In the genomic region with DNA sequence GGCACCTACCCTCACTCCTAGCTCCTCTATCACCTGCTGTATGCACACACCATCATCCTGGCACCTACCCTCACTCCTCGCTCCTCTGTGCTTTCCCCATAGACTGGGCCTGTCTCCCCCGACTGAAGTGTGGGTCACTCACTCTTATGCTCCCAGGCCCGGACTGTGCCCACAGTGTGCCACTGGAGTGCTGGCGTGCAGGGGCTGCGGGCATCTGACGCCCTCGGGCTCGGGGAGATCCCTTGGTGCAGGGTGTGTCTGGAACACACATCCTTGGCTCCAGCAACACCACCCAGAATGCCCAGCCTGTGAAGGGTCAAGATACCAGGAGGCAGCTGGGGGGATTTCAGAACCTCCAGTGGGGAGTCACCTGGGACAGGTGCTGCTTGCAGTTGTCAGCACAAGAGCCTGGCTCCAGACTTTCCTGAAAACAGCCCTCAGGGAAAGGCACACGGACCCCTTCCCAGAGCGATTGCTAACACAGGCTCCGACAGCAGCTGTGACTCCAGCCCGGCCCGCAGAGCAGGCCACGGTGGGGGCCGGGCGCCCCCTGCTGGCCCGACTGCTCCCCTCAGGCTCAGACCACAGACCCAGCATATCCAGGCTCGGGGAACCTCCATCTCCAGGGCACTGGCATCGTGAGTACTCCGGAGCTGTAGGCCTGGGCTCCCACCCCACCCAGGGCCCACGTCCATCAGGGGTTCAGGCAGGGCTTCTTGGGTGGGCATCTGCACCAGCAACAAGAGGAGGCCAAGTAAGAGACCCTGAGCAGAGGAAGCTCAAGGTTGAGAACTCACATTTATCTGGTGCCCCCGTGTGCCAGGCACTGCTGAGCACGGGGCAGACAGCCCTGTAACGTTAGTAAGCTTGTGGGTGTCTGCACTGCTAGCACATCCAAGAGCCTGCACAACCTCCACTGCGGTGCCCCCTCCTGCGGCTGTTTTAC, we compare ENCODE assay signal across 8 cellular contexts. TPM values are rescaled to one million over a fixed set of nuclear protein-coding genes. Genes with fewer than 3 reads are reported as not detected.
DNase-seq lines count a peak whose midpoint lies in the region; ATAC-seq, FAIRE-seq and TF ChIP-seq lines count a peak whose summit lies in the region.

No MANE protein-coding gene starts in this region.

- intact Hi-C loops in pancreas (cut with DNase I), result loop anchor here in 2 of 3 donors (5.0 kb wide), 3 partner anchors 200 to 245 kb away; no protein-coding TSS in a partner anchor

- H3K27ac Mint-ChIP-seq in type B pancreatic cell, result no peak overlapping the region

- no peak overlapping the region for H3K4me3 Mint-ChIP-seq in type B pancreatic cell

- H3K36me3 Mint-ChIP-seq in type B pancreatic cell, result peaks cover 5% of the 10 kb centered on the region

- no peaks in the 10 kb centered on the region for H3K9me3 Mint-ChIP-seq in type B pancreatic cell

- peak; percentile 62 for DNase-seq in DMS79 (lab: John Stamatoyannopoulos, UW)
- peak; percentile 76 for DNase-seq in HT1080 (ENCODE audit: low read depth)
- peak; percentile 66 for DNase-seq in RKO (ENCODE audit: low spot score)
- DNase-seq in activated effector memory CD4-positive, alpha-beta T cell treated with Interleukin-2 at 50 U/mL for 16 hours, result peak; percentile 61
- DNase-seq in foreskin melanocyte, result peak; percentile 52
- DNase-seq in pancreas, result peak in 5 of 6 donors; percentile 59 to 93 (median 86)
- DNase-seq in type B pancreatic cell (ENCODE audit: extremely low spot score, unreplicated experiment), result peak; percentile 91

- H3K9me3 ChIP-seq in pancreas, result no peaks in the 10 kb centered on the region

- 29 to 30% methylated on average over 26 of the region's 26 CpGs for WGBS in pancreas, 2 donors

- H3K36me3 ChIP-seq in pancreas, result no peaks in the 10 kb centered on the region

- peak; percentile 95 for ATAC-seq in GM21423 (IDR thresholded peaks at IDR 0.05; ENCODE audit: unreplicated experiment)
- peak; percentile 94 to 99 (median 96) for ATAC-seq in pancreas

- no peak for FAIRE-seq in pancreas (lab: Jason Lieb, UNC)

- TF ChIP-seq CTCF in pancreas (IDR thresholded peaks at IDR 0.05) (peak; percentile 82 to 98 (median 94)), type B pancreatic cell (conservative IDR thresholded peaks at IDR 0.05) (peak; percentile 96)

- H3K27ac ChIP-seq in pancreas, result no peak overlapping the region

- no peaks in the 10 kb centered on the region for H3K4me1 ChIP-seq in pancreas

- no peaks in the 10 kb centered on the region for H3K27me3 ChIP-seq in pancreas

- no peak overlapping the region for H3K4me3 ChIP-seq in pancreas

- no peaks in the 10 kb centered on the region for H3K27me3 Mint-ChIP-seq in type B pancreatic cell

- no peaks in the 10 kb centered on the region for H3K4me1 Mint-ChIP-seq in type B pancreatic cell (ENCODE audit: unreplicated experiment)

RNA-seq across cellular contexts. Expression of a gene that starts 8.6 kb away (rescaled TPM):
- total RNA-seq in HT1080 (2014; rRNA removed; shearing (Covaris generic)), result 18.4 and 21.9 TPM in 2 replicates
- polyA plus RNA-seq in HT1080 (2015; cell fraction: cytosol; rRNA removed), result 17.5 and 18.9 TPM in 2 replicates
- 23.3 and 24.1 TPM in 2 replicates for polyA plus RNA-seq in HT1080 (2015; cell fraction: nucleus; rRNA removed)
- total RNA-seq in pancreas (10 to 100 TPM in 5 of 6 donors, 1 to 10 TPM in 1; 9.5 to 16.8 (median 10.3) TPM), type B pancreatic cell (ENCODE audit: low replicate concordance) (22.1 and 24.3 TPM in 2 replicates)
- polyA plus RNA-seq in pancreas, result 10 to 100 TPM; 11.1 to 15.5 TPM

RNA-seq across cellular contexts. Expression of a gene that starts 24.6 kb away (rescaled TPM):
- 0.27 and 0.33 TPM in 2 replicates for total RNA-seq in HT1080 (2014; rRNA removed; shearing (Covaris generic))
- 0.03 and 0.05 TPM in 2 replicates for polyA plus RNA-seq in HT1080 (2015; cell fraction: cytosol; rRNA removed)
- polyA plus RNA-seq in HT1080 (2015; cell fraction: nucleus; rRNA removed), result 0.08 and 0.14 TPM in 2 replicates
- total RNA-seq in pancreas (under 1 TPM; 0.16 to 0.98 (median 0.73) TPM), type B pancreatic cell (ENCODE audit: low replicate concordance) (0.31 and 24.3 TPM in 2 replicates)
- polyA plus RNA-seq in pancreas, result under 1 TPM; 0.19 to 0.89 TPM
